Comparison of ENCODE assay signal across 2 cellular contexts in genomic region chr4:159258889-159259560, GRCh38.
TF ChIP-seq lines count a peak whose summit lies in the region.

No MANE protein-coding gene starts in this region.

TF ChIP-seq in GM23338, 12 proteins besides CTCF, POLR2A, EP300 and RAD21 (continued from another document):
- TF ChIP-seq ZNF114 (CRISPR knock-in tag; IDR thresholded peaks at IDR 0.05) (no peak), JUNB (IDR thresholded peaks at IDR 0.05; ENCODE audit: unreplicated experiment) (no peak), STAT1 (IDR thresholded peaks at IDR 0.05; ENCODE audit: unreplicated experiment) (no peak), CREB1 (CRISPR knock-in tag; IDR thresholded peaks at IDR 0.05; ENCODE audit: low read depth) (no peak), EZH2 (IDR thresholded peaks at IDR 0.05; ENCODE audit: low read depth, unreplicated experiment) (no peak), ETS1 (IDR thresholded peaks at IDR 0.05) (no peak), NANOG (IDR thresholded peaks at IDR 0.05; ENCODE audit: borderline replicate concordance) (no peak), ZNF331 (CRISPR knock-in tag; IDR thresholded peaks at IDR 0.05; ENCODE audit: low read depth) (no peak)
- TF ChIP-seq, protein P1, sequence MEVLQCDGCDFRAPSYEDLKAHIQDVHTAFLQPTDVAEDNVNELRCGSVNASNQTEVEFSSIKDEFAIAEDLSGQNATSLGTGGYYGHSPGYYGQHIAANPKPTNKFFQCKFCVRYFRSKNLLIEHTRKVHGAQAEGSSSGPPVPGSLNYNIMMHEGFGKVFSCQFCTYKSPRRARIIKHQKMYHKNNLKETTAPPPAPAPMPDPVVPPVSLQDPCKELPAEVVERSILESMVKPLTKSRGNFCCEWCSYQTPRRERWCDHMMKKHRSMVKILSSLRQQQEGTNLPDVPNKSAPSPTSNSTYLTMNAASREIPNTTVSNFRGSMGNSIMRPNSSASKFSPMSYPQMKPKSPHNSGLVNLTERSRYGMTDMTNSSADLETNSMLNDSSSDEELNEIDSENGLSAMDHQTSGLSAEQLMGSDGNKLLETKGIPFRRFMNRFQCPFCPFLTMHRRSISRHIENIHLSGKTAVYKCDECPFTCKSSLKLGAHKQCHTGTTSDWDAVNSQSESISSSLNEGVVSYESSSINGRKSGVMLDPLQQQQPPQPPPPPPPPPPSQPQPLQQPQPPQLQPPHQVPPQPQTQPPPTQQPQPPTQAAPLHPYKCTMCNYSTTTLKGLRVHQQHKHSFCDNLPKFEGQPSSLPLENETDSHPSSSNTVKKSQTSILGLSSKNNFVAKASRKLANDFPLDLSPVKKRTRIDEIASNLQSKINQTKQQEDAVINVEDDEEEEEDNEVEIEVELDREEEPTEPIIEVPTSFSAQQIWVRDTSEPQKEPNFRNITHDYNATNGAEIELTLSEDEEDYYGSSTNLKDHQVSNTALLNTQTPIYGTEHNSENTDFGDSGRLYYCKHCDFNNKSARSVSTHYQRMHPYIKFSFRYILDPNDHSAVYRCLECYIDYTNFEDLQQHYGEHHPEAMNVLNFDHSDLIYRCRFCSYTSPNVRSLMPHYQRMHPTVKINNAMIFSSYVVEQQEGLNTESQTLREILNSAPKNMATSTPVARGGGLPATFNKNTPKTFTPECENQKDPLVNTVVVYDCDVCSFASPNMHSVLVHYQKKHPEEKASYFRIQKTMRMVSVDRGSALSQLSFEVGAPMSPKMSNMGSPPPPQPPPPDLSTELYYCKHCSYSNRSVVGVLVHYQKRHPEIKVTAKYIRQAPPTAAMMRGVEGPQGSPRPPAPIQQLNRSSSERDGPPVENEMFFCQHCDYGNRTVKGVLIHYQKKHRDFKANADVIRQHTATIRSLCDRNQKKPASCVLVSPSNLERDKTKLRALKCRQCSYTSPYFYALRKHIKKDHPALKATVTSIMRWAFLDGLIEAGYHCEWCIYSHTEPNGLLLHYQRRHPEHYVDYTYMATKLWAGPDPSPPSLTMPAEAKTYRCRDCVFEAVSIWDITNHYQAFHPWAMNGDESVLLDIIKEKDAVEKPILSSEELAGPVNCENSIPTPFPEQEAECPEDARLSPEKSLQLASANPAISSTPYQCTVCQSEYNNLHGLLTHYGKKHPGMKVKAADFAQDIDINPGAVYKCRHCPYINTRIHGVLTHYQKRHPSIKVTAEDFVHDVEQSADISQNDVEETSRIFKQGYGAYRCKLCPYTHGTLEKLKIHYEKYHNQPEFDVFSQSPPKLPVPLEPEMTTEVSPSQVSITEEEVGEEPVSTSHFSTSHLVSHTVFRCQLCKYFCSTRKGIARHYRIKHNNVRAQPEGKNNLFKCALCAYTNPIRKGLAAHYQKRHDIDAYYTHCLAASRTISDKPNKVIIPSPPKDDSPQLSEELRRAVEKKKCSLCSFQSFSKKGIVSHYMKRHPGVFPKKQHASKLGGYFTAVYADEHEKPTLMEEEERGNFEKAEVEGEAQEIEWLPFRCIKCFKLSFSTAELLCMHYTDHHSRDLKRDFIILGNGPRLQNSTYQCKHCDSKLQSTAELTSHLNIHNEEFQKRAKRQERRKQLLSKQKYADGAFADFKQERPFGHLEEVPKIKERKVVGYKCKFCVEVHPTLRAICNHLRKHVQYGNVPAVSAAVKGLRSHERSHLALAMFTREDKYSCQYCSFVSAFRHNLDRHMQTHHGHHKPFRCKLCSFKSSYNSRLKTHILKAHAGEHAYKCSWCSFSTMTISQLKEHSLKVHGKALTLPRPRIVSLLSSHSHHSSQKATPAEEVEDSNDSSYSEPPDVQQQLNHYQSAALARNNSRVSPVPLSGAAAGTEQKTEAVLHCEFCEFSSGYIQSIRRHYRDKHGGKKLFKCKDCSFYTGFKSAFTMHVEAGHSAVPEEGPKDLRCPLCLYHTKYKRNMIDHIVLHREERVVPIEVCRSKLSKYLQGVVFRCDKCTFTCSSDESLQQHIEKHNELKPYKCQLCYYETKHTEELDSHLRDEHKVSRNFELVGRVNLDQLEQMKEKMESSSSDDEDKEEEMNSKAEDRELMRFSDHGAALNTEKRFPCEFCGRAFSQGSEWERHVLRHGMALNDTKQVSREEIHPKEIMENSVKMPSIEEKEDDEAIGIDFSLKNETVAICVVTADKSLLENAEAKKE (CRISPR knock-in tag; IDR thresholded peaks at IDR 0.05): no peak

TF ChIP-seq in HepG2, 621 proteins besides CTCF, POLR2A, EP300 and RAD21 (continued from another document and continues in another):
- TF ChIP-seq, protein P2, sequence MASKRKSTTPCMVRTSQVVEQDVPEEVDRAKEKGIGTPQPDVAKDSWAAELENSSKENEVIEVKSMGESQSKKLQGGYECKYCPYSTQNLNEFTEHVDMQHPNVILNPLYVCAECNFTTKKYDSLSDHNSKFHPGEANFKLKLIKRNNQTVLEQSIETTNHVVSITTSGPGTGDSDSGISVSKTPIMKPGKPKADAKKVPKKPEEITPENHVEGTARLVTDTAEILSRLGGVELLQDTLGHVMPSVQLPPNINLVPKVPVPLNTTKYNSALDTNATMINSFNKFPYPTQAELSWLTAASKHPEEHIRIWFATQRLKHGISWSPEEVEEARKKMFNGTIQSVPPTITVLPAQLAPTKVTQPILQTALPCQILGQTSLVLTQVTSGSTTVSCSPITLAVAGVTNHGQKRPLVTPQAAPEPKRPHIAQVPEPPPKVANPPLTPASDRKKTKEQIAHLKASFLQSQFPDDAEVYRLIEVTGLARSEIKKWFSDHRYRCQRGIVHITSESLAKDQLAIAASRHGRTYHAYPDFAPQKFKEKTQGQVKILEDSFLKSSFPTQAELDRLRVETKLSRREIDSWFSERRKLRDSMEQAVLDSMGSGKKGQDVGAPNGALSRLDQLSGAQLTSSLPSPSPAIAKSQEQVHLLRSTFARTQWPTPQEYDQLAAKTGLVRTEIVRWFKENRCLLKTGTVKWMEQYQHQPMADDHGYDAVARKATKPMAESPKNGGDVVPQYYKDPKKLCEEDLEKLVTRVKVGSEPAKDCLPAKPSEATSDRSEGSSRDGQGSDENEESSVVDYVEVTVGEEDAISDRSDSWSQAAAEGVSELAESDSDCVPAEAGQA (IDR thresholded peaks at IDR 0.05; ENCODE audit: low read depth): no peak
- TF ChIP-seq, protein P2 (CRISPR knock-in tag; IDR thresholded peaks at IDR 0.05; ENCODE audit: borderline replicate concordance): no peak
- no peak for TF ChIP-seq SNAPC5 (CRISPR knock-in tag; IDR thresholded peaks at IDR 0.05; ENCODE audit: borderline replicate concordance)
- peak; percentile 71; the same call in 1 of the 2 replicates for TF ChIP-seq EHMT2 (IDR thresholded peaks at IDR 0.05; ENCODE audit: borderline replicate concordance, low read depth, low read length)
- TF ChIP-seq POLR2AphosphoS5 (IDR thresholded peaks at IDR 0.05; ENCODE audit: low read depth, low read length): no peak
- no peak for TF ChIP-seq MYNN (CRISPR knock-in tag; IDR thresholded peaks at IDR 0.05; ENCODE audit: low read depth)
- TF ChIP-seq ZNF75D (CRISPR knock-in tag; IDR thresholded peaks at IDR 0.05; ENCODE audit: borderline replicate concordance): no peak
- TF ChIP-seq ZBTB7A (CRISPR knock-in tag; IDR thresholded peaks at IDR 0.05): no peak
- TF ChIP-seq ZKSCAN1 (IDR thresholded peaks at IDR 0.05; ENCODE audit: low read length): no peak
- TF ChIP-seq POGZ (CRISPR knock-in tag; IDR thresholded peaks at IDR 0.05): peak; percentile 32
- TF ChIP-seq MIER3 (CRISPR knock-in tag; IDR thresholded peaks at IDR 0.05; ENCODE audit: borderline replicate concordance): no peak
- no peak for TF ChIP-seq ZNF800 (CRISPR knock-in tag; IDR thresholded peaks at IDR 0.05)
- TF ChIP-seq GMEB2 (CRISPR knock-in tag; IDR thresholded peaks at IDR 0.05; ENCODE audit: low read depth): no peak
- TF ChIP-seq ZNF614 (CRISPR knock-in tag; IDR thresholded peaks at IDR 0.05; ENCODE audit: borderline replicate concordance): no peak
- TF ChIP-seq PAXIP1 (CRISPR knock-in tag; conservative IDR thresholded peaks at IDR 0.05): peak; percentile 68
- TF ChIP-seq TERF1 (CRISPR knock-in tag; IDR thresholded peaks at IDR 0.05): no peak
- TF ChIP-seq TFE3 (CRISPR knock-in tag; IDR thresholded peaks at IDR 0.05): no peak
